ENCODE assay signal across 1 cellular context in the genomic region with DNA sequence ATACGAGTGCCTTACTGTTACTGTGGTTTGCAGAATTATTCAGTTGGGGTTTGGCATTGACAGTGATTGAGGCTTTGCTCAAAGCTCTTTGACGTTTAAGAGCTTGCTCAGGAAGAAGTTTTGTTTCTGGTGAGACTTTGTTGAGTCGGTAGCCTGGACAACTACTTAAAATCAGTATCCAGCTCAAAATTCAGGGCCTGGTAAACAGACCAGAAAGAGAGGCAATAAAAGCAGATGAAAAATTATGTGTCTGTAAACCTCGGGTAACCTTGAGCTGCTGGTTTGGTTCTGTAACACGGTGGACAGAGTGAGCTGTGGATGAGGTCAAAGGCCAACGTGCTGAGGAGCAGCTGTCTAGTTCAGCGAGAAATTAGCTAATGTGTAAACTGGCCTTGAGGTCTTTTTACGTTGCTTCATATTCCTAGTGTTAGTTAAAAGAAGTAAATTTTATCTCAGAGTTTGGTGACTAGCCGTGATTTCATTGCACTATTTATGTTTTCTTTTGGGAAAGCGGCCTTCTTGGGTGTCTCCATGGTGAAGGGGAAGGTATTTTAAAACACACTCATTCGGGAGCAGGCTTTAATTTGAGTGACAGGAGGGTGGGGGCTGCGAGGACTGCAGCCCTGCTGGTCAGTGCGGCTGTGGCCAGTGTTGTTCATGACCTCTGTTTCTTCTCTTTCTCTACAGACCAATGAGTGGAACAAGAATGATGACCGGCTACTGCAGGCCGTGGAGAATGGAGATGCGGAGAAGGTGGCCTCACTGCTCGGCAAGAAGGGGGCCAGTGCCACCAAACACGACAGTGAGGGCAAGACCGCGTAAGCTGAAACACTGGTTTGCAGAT.
A peak's percentile ranks its signal among the peaks of the same experiment; 100 is the strongest.
TF ChIP-seq lines count a peak whose summit lies in the region.

No MANE protein-coding gene starts in this region.

TF ChIP-seq in HepG2, 621 proteins besides CTCF, POLR2A, EP300 and RAD21 (continued from another document and continues in another):
- TF ChIP-seq KDM1A (CRISPR knock-in tag; IDR thresholded peaks at IDR 0.05) = no peak
- TF ChIP-seq ZNF616 (CRISPR knock-in tag; IDR thresholded peaks at IDR 0.05; ENCODE audit: low read depth) = no peak
- TF ChIP-seq ZNF331 (CRISPR knock-in tag; IDR thresholded peaks at IDR 0.05) = peak; percentile 60
- TF ChIP-seq ZNF761 (CRISPR knock-in tag; conservative IDR thresholded peaks at IDR 0.05) = no peak
- TF ChIP-seq HHEX (CRISPR knock-in tag; IDR thresholded peaks at IDR 0.05) = no peak
- no peak for TF ChIP-seq ZSCAN25 (CRISPR knock-in tag; IDR thresholded peaks at IDR 0.05)
- peak; percentile 81 for TF ChIP-seq CEBPG (CRISPR knock-in tag; IDR thresholded peaks at IDR 0.05)
- TF ChIP-seq, protein P1, sequence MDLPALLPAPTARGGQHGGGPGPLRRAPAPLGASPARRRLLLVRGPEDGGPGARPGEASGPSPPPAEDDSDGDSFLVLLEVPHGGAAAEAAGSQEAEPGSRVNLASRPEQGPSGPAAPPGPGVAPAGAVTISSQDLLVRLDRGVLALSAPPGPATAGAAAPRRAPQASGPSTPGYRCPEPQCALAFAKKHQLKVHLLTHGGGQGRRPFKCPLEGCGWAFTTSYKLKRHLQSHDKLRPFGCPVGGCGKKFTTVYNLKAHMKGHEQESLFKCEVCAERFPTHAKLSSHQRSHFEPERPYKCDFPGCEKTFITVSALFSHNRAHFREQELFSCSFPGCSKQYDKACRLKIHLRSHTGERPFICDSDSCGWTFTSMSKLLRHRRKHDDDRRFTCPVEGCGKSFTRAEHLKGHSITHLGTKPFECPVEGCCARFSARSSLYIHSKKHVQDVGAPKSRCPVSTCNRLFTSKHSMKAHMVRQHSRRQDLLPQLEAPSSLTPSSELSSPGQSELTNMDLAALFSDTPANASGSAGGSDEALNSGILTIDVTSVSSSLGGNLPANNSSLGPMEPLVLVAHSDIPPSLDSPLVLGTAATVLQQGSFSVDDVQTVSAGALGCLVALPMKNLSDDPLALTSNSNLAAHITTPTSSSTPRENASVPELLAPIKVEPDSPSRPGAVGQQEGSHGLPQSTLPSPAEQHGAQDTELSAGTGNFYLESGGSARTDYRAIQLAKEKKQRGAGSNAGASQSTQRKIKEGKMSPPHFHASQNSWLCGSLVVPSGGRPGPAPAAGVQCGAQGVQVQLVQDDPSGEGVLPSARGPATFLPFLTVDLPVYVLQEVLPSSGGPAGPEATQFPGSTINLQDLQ (CRISPR knock-in tag; IDR thresholded peaks at IDR 0.05) = no peak
- no peak for TF ChIP-seq ZNF3 (CRISPR knock-in tag; IDR thresholded peaks at IDR 0.05)
- no peak for TF ChIP-seq IKZF4 (CRISPR knock-in tag; IDR thresholded peaks at IDR 0.05; ENCODE audit: borderline replicate concordance, low read depth, not compliant biosample characterization)
- TF ChIP-seq, protein P2, sequence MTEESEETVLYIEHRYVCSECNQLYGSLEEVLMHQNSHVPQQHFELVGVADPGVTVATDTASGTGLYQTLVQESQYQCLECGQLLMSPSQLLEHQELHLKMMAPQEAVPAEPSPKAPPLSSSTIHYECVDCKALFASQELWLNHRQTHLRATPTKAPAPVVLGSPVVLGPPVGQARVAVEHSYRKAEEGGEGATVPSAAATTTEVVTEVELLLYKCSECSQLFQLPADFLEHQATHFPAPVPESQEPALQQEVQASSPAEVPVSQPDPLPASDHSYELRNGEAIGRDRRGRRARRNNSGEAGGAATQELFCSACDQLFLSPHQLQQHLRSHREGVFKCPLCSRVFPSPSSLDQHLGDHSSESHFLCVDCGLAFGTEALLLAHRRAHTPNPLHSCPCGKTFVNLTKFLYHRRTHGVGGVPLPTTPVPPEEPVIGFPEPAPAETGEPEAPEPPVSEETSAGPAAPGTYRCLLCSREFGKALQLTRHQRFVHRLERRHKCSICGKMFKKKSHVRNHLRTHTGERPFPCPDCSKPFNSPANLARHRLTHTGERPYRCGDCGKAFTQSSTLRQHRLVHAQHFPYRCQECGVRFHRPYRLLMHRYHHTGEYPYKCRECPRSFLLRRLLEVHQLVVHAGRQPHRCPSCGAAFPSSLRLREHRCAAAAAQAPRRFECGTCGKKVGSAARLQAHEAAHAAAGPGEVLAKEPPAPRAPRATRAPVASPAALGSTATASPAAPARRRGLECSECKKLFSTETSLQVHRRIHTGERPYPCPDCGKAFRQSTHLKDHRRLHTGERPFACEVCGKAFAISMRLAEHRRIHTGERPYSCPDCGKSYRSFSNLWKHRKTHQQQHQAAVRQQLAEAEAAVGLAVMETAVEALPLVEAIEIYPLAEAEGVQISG (CRISPR knock-in tag; IDR thresholded peaks at IDR 0.05) = peak; percentile 61; the same call in 1 of the 2 replicates
- peak; percentile 74; the same call in 1 of the 2 replicates for TF ChIP-seq ZBTB38 (CRISPR knock-in tag; IDR thresholded peaks at IDR 0.05)
- TF ChIP-seq DMAP1 (CRISPR knock-in tag; IDR thresholded peaks at IDR 0.05) = no peak
- TF ChIP-seq, protein P3, sequence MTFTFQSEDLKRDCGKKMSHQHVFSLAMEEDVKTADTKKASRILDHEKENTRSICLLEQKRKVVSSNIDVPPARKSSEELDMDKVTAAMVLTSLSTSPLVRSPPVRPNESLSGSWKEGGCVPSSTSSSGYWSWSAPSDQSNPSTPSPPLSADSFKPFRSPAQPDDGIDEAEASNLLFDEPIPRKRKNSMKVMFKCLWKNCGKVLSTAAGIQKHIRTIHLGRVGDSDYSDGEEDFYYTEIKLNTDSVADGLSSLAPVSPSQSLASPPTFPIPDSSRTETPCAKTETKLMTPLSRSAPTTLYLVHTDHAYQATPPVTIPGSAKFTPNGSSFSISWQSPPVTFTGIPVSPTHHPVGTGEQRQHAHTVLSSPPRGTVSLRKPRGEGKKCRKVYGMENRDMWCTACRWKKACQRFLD (CRISPR knock-in tag; IDR thresholded peaks at IDR 0.05; ENCODE audit: borderline replicate concordance) = no peak
- no peak for TF ChIP-seq ZNF670 (CRISPR knock-in tag; IDR thresholded peaks at IDR 0.05; ENCODE audit: borderline replicate concordance)
- TF ChIP-seq RARA (CRISPR knock-in tag; IDR thresholded peaks at IDR 0.05) = peak; percentile 83
- TF ChIP-seq KAT2B (IDR thresholded peaks at IDR 0.05; ENCODE audit: borderline replicate concordance, low read depth, low read length) = no peak
- no peak for TF ChIP-seq ZNF556 (CRISPR knock-in tag; IDR thresholded peaks at IDR 0.05; ENCODE audit: borderline replicate concordance)
- TF ChIP-seq TCF12 (IDR thresholded peaks at IDR 0.05) = no peak
- TF ChIP-seq TCF12 (CRISPR knock-in tag; IDR thresholded peaks at IDR 0.05) = no peak
- TF ChIP-seq PHF5A (CRISPR knock-in tag; IDR thresholded peaks at IDR 0.05; ENCODE audit: low read depth, unreplicated experiment) = no peak
- TF ChIP-seq AKAP8 (CRISPR knock-in tag; IDR thresholded peaks at IDR 0.05) = no peak
- no peak for TF ChIP-seq ZNF354B (CRISPR knock-in tag; IDR thresholded peaks at IDR 0.05)
- TF ChIP-seq NPAS2 (CRISPR knock-in tag; IDR thresholded peaks at IDR 0.05; ENCODE audit: borderline replicate concordance) = no peak
- no peak for TF ChIP-seq CHD2 (IDR thresholded peaks at IDR 0.05; ENCODE audit: low read depth, low read length)
- no peak for TF ChIP-seq ZFP37 (CRISPR knock-in tag; IDR thresholded peaks at IDR 0.05; ENCODE audit: borderline replicate concordance)
- no peak for TF ChIP-seq ZNF75D (CRISPR knock-in tag; IDR thresholded peaks at IDR 0.05; ENCODE audit: borderline replicate concordance)
- no peak for TF ChIP-seq NFYB (CRISPR knock-in tag; IDR thresholded peaks at IDR 0.05)
- TF ChIP-seq HDAC1 (CRISPR knock-in tag; IDR thresholded peaks at IDR 0.05) = no peak
- TF ChIP-seq, protein P4, sequence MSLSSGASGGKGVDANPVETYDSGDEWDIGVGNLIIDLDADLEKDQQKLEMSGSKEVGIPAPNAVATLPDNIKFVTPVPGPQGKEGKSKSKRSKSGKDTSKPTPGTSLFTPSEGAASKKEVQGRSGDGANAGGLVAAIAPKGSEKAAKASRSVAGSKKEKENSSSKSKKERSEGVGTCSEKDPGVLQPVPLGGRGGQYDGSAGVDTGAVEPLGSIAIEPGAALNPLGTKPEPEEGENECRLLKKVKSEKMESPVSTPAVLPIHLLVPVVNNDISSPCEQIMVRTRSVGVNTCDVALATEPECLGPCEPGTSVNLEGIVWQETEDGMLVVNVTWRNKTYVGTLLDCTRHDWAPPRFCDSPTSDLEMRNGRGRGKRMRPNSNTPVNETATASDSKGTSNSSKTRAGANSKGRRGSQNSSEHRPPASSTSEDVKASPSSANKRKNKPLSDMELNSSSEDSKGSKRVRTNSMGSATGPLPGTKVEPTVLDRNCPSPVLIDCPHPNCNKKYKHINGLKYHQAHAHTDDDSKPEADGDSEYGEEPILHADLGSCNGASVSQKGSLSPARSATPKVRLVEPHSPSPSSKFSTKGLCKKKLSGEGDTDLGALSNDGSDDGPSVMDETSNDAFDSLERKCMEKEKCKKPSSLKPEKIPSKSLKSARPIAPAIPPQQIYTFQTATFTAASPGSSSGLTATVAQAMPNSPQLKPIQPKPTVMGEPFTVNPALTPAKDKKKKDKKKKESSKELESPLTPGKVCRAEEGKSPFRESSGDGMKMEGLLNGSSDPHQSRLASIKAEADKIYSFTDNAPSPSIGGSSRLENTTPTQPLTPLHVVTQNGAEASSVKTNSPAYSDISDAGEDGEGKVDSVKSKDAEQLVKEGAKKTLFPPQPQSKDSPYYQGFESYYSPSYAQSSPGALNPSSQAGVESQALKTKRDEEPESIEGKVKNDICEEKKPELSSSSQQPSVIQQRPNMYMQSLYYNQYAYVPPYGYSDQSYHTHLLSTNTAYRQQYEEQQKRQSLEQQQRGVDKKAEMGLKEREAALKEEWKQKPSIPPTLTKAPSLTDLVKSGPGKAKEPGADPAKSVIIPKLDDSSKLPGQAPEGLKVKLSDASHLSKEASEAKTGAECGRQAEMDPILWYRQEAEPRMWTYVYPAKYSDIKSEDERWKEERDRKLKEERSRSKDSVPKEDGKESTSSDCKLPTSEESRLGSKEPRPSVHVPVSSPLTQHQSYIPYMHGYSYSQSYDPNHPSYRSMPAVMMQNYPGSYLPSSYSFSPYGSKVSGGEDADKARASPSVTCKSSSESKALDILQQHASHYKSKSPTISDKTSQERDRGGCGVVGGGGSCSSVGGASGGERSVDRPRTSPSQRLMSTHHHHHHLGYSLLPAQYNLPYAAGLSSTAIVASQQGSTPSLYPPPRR (CRISPR knock-in tag; IDR thresholded peaks at IDR 0.05; ENCODE audit: borderline replicate concordance) = no peak; the same call in 1 of the 2 replicates
- TF ChIP-seq ZNF549 (CRISPR knock-in tag; IDR thresholded peaks at IDR 0.05) = no peak
- TF ChIP-seq ZNF83 (CRISPR knock-in tag; IDR thresholded peaks at IDR 0.05; ENCODE audit: borderline replicate concordance) = no peak
- TF ChIP-seq, protein P5, sequence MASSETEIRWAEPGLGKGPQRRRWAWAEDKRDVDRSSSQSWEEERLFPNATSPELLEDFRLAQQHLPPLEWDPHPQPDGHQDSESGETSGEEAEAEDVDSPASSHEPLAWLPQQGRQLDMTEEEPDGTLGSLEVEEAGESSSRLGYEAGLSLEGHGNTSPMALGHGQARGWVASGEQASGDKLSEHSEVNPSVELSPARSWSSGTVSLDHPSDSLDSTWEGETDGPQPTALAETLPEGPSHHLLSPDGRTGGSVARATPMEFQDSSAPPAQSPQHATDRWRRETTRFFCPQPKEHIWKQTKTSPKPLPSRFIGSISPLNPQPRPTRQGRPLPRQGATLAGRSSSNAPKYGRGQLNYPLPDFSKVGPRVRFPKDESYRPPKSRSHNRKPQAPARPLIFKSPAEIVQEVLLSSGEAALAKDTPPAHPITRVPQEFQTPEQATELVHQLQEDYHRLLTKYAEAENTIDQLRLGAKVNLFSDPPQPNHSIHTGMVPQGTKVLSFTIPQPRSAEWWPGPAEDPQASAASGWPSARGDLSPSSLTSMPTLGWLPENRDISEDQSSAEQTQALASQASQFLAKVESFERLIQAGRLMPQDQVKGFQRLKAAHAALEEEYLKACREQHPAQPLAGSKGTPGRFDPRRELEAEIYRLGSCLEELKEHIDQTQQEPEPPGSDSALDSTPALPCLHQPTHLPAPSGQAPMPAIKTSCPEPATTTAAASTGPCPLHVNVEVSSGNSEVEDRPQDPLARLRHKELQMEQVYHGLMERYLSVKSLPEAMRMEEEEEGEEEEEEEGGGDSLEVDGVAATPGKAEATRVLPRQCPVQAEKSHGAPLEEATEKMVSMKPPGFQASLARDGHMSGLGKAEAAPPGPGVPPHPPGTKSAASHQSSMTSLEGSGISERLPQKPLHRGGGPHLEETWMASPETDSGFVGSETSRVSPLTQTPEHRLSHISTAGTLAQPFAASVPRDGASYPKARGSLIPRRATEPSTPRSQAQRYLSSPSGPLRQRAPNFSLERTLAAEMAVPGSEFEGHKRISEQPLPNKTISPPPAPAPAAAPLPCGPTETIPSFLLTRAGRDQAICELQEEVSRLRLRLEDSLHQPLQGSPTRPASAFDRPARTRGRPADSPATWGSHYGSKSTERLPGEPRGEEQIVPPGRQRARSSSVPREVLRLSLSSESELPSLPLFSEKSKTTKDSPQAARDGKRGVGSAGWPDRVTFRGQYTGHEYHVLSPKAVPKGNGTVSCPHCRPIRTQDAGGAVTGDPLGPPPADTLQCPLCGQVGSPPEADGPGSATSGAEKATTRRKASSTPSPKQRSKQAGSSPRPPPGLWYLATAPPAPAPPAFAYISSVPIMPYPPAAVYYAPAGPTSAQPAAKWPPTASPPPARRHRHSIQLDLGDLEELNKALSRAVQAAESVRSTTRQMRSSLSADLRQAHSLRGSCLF (CRISPR knock-in tag; IDR thresholded peaks at IDR 0.05; ENCODE audit: borderline replicate concordance) = no peak
- no peak for TF ChIP-seq SIX1 (CRISPR knock-in tag; IDR thresholded peaks at IDR 0.05; ENCODE audit: borderline replicate concordance)
- no peak for TF ChIP-seq HNRNPUL1 (IDR thresholded peaks at IDR 0.05; ENCODE audit: low read depth, low read length)
- TF ChIP-seq, protein P6, sequence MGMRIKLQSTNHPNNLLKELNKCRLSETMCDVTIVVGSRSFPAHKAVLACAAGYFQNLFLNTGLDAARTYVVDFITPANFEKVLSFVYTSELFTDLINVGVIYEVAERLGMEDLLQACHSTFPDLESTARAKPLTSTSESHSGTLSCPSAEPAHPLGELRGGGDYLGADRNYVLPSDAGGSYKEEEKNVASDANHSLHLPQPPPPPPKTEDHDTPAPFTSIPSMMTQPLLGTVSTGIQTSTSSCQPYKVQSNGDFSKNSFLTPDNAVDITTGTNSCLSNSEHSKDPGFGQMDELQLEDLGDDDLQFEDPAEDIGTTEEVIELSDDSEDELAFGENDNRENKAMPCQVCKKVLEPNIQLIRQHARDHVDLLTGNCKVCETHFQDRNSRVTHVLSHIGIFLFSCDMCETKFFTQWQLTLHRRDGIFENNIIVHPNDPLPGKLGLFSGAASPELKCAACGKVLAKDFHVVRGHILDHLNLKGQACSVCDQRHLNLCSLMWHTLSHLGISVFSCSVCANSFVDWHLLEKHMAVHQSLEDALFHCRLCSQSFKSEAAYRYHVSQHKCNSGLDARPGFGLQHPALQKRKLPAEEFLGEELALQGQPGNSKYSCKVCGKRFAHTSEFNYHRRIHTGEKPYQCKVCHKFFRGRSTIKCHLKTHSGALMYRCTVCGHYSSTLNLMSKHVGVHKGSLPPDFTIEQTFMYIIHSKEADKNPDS (CRISPR knock-in tag; IDR thresholded peaks at IDR 0.05) = no peak
- TF ChIP-seq EED (CRISPR knock-in tag; IDR thresholded peaks at IDR 0.05) = no peak
- TF ChIP-seq KDM5B (CRISPR knock-in tag; IDR thresholded peaks at IDR 0.05; ENCODE audit: borderline replicate concordance) = no peak
